9 cellular contexts compared by ENCODE assay signal in genomic region chr6:149210376-149210775, GRCh38.
DNase-seq lines count a peak whose midpoint lies in the region; ATAC-seq, FAIRE-seq and TF ChIP-seq lines count a peak whose summit lies in the region.
"Had no signal": no experiment of that assay in that cellular context is flagged by ENCODE, and none has a peak within 500 bp of the region (broad histone marks: within the 10 kb centered on the region; RNA-seq: fewer than 3 reads in every experiment).

No MANE protein-coding gene starts in this region.

- no peak overlapping the region for H3K4me3 ChIP-seq in PC-3 (ENCODE audit: low read length)
- no peak overlapping the region for H3K4me3 ChIP-seq in effector memory CD4-positive, alpha-beta T cell (ENCODE audit: insufficient read depth, low read depth, low read length, poor library complexity, severe bottlenecking)

- no peak overlapping the region for H3K9ac ChIP-seq in PC-3 (ENCODE audit: low read length)

- TF ChIP-seq CTCF in PC-3 (conservative IDR thresholded peaks at IDR 0.05; ENCODE audit: low read depth, low read length), result no peak
- TF ChIP-seq CTCF in D721Med (IDR thresholded peaks at IDR 0.05; ENCODE audit: insufficient read depth, missing control alignments), result no peak

- no TSS peak for BruUV-seq in PC-3 (replicated peaks; lab: Mats Ljungman, UMichigan)

- DNase-seq in activated CD4-positive, alpha-beta T cell treated with anti-CD3 and anti-CD28 coated beads for 4 hours, result peak; percentile 19 to 21
- DNase-seq in activated CD4-positive, alpha-beta T cell treated with anti-CD3 and anti-CD28 coated beads, Interleukin-2, amount 50 U/mL, for 48 hours, result no peak
- DNase-seq in PC-3, result peak; percentile 10
- peak in 1 of 3 donors; percentile 16 for DNase-seq in effector memory CD4-positive, alpha-beta T cell
- no peak for DNase-seq in stimulated activated naive CD8-positive, alpha-beta T cell treated with anti-CD3 and anti-CD28 coated beads, Interleukin-15, Interleukin-2, amounts not matched to agents 100 U/mL and 50 U/mL, for 24 hours
- no peak for DNase-seq in occipital lobe (lab: John Stamatoyannopoulos, UW)
- DNase-seq in D721Med (ENCODE audit: insufficient read length, low spot score), result no peak
- DNase-seq: NCI-H1105 had no signal

- no peaks in the 10 kb centered on the region for H3K9me2 ChIP-seq in PC-3 (replicated peaks; ENCODE audit: low read length)

- H3K79me2 ChIP-seq in PC-3 (ENCODE audit: low read length), result no peaks in the 10 kb centered on the region

- intact Hi-C loops in PC-3 (cut with micrococcal nuclease), result no loop called here

- H2AFZ ChIP-seq in PC-3 (ENCODE audit: low read length), result no peak overlapping the region

- H3K27me3 ChIP-seq in PC-3 (ENCODE audit: low read length), result no peaks in the 10 kb centered on the region
- no peaks in the 10 kb centered on the region for H3K27me3 ChIP-seq in effector memory CD4-positive, alpha-beta T cell (replicated peaks; ENCODE audit: control insufficient read depth, insufficient read depth, low read length, poor library complexity, severe bottlenecking)

- ATAC-seq in PC-3 (no peak), HG03045 (IDR thresholded peaks at IDR 0.05; ENCODE audit: unreplicated experiment) (no peak)
- peak; percentile 67 for ATAC-seq in stimulated activated naive CD8-positive, alpha-beta T cell treated with anti-CD3 and anti-CD28 coated beads, Interleukin-15, Interleukin-2, amounts not matched to agents 100 U/mL and 50 U/mL, for 24 hours

- POLR2A ChIA-PET in PC-3 (lab: Charles Lee; ENCODE audit: unreplicated experiment), result no interaction called here

- H3K36me3 ChIP-seq in PC-3 (ENCODE audit: low read depth, low read length), result no peaks in the 10 kb centered on the region
- H3K36me3 ChIP-seq in effector memory CD4-positive, alpha-beta T cell (ENCODE audit: control insufficient read depth, insufficient read depth, low read length), result no peaks in the 10 kb centered on the region

- no peaks in the 10 kb centered on the region for H4K20me1 ChIP-seq in PC-3 (ENCODE audit: low read length)

- H3K4me2 ChIP-seq in PC-3 (ENCODE audit: low read length), result no peak overlapping the region

- no peak overlapping the region for H3K27ac ChIP-seq in PC-3 (ENCODE audit: low read length)
- H3K27ac ChIP-seq in effector memory CD4-positive, alpha-beta T cell (ENCODE audit: insufficient read depth, low read length, poor library complexity, severe bottlenecking), result peak overlapping the region; percentile 40

- CTCF ChIA-PET in PC-3 (lab: Charles Lee), result no interaction called here

- H3K9me3 ChIP-seq in PC-3 (ENCODE audit: low read length), result no peaks in the 10 kb centered on the region
- H3K9me3 ChIP-seq in effector memory CD4-positive, alpha-beta T cell (ENCODE audit: control insufficient read depth, low read length), result no peaks in the 10 kb centered on the region

- no peak for FAIRE-seq in D721Med (lab: Jason Lieb, UNC)

- no peaks in the 10 kb centered on the region for H3F3A ChIP-seq in PC-3 (ENCODE audit: low read length, unreplicated experiment)

- no peaks in the 10 kb centered on the region for H3K4me1 ChIP-seq in PC-3 (ENCODE audit: insufficient read depth, low read length)
- peaks cover 26% of the 10 kb centered on the region for H3K4me1 ChIP-seq in effector memory CD4-positive, alpha-beta T cell (ENCODE audit: control insufficient read depth, insufficient read depth, low read length, poor library complexity, severe bottlenecking)

Comparison
In these comparisons a context has a peak if more than half of its experiments do, and no peak if none do; other contexts are left out.
1. DNase-seq: peak in activated CD4-positive, alpha-beta T cell treated with anti-CD3 and anti-CD28 coated beads for 4 hours (2 of 2) and PC-3 (single experiment); none in activated CD4-positive, alpha-beta T cell treated with anti-CD3 and anti-CD28 coated beads, Interleukin-2, amount 50 U/mL, for 48 hours (0 of 2), stimulated activated naive CD8-positive, alpha-beta T cell treated with anti-CD3 and anti-CD28 coated beads, Interleukin-15, Interleukin-2, amounts not matched to agents 100 U/mL and 50 U/mL, for 24 hours (single experiment), occipital lobe (single experiment) and D721Med (single experiment).